Comparison of ENCODE assay signal across 10 cellular contexts in the genomic region with DNA sequence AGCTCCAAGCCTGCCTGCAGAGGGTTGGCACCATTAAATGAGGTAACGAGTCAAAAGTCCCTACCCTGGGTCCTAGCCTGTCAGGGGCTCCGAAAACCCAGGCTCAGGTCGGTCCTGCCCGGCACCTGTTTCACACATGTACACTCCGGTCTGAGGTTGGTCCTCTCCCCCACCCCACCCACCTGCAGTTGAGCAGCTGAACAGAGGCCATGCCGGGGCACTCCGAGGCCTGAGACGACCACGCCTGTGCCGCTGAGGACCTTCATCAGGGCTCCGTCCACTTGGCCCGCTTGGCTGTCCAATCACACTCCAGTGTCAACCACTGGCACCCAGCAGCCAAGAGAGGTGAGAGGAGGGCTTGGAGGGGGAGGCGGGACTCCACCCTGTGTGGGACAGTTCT. TPM values are rescaled to one million over a fixed set of nuclear protein-coding genes. Genes with fewer than 3 reads are reported as not detected.
DNase-seq lines count a peak whose midpoint lies in the region; ATAC-seq and TF ChIP-seq lines count a peak whose summit lies in the region.
"Had no signal": no experiment of that assay in that cellular context is flagged by ENCODE, and none has a peak within 500 bp of the region (broad histone marks: within the 10 kb centered on the region; RNA-seq: fewer than 3 reads in every experiment).

No MANE protein-coding gene starts in this region.

- H3K4me3 ChIP-seq in GM23248 (peak overlapping the region; percentile 89), OCI-LY3 (ENCODE audit: low read length) (peak overlapping the region; percentile 97; the same call in 1 of the 2 replicates)

- H3K4me1 ChIP-seq in GM23248 (ENCODE audit: insufficient read depth): peaks cover 20% of the 10 kb centered on the region
- H3K4me1 ChIP-seq in OCI-LY3 (ENCODE audit: low read length): peaks cover 11% of the 10 kb centered on the region

- peak overlapping the region; percentile 97 for H3K4me2 ChIP-seq in GM23248 (ENCODE audit: unreplicated experiment)
- H3K4me2 ChIP-seq in OCI-LY3 (ENCODE audit: low read length): peak overlapping the region; percentile 95

- intact Hi-C loops in dendritic cell treated with granulocyte-macrophage colony-stimulating factor and Interleukin-4, amounts not matched to agents 40 ng/mL and 50 ng/mL, for 4 days (cut with micrococcal nuclease): loop anchor here (5.0 kb wide), 1 partner anchor 210 kb away; no protein-coding TSS in a partner anchor

- H3K27ac Mint-ChIP-seq in dendritic cell treated with granulocyte-macrophage colony-stimulating factor and Interleukin-4, amounts not matched to agents 40 ng/mL and 50 ng/mL, for 4 days: no peak overlapping the region
- no peak overlapping the region for H3K27ac Mint-ChIP-seq in osteocyte (ENCODE audit: unreplicated experiment)

- H3K36me3 ChIP-seq in GM23248 (ENCODE audit: low read depth) (peaks cover 10% of the 10 kb centered on the region; the same call in 1 of the 2 replicates), OCI-LY3 (replicated peaks; ENCODE audit: low read depth, low read length) (peaks cover 3% of the 10 kb centered on the region)

- TF ChIP-seq CTCF in OCI-LY3 (IDR thresholded peaks at IDR 0.05; ENCODE audit: low read depth, low read length) (no peak), osteocyte (IDR thresholded peaks at IDR 0.05) (no peak)

- H3K9ac ChIP-seq in GM23248: peak overlapping the region; percentile 93
- no peak overlapping the region for H3K9ac ChIP-seq in OCI-LY3 (ENCODE audit: low read length)

- peaks cover 24% of the 10 kb centered on the region for H3F3A ChIP-seq in GM23248 (ENCODE audit: insufficient read depth)

- no peak overlapping the region for H2AFZ ChIP-seq in GM23248
- H2AFZ ChIP-seq in OCI-LY3 (ENCODE audit: low read depth, low read length): no peak overlapping the region

- H3K27me3 ChIP-seq in GM23248 (replicated peaks; ENCODE audit: insufficient read depth) (no peaks in the 10 kb centered on the region), OCI-LY3 (ENCODE audit: low read depth, low read length) (no peaks in the 10 kb centered on the region)

- WGBS in GM23248 (ENCODE audit: low coverage in 1 of 2, low lambda C conversion rate in 2 of 2, missing lambda C conversion rate in 2 of 2), 2 experiments: 85 to 86% methylated on average over 13 of the region's 13 CpGs

- H3K9me2 ChIP-seq in GM23248 (ENCODE audit: insufficient read depth): no peaks in the 10 kb centered on the region

- H4K20me1 ChIP-seq in GM23248 (ENCODE audit: insufficient read depth) (no peaks in the 10 kb centered on the region), OCI-LY3 (ENCODE audit: insufficient read depth, low read length) (no peaks in the 10 kb centered on the region)

- H3K4me1 Mint-ChIP-seq in dendritic cell treated with granulocyte-macrophage colony-stimulating factor and Interleukin-4, amounts not matched to agents 40 ng/mL and 50 ng/mL, for 4 days (ENCODE audit: low read depth): peaks cover 31% of the 10 kb centered on the region
- H3K4me1 Mint-ChIP-seq in osteocyte (ENCODE audit: unreplicated experiment): peaks cover 26% of the 10 kb centered on the region

- H3K36me3 Mint-ChIP-seq in dendritic cell treated with granulocyte-macrophage colony-stimulating factor and Interleukin-4, amounts not matched to agents 40 ng/mL and 50 ng/mL, for 4 days (ENCODE audit: low read depth): peaks cover 56% of the 10 kb centered on the region
- H3K36me3 Mint-ChIP-seq in osteocyte (ENCODE audit: unreplicated experiment): no peaks in the 10 kb centered on the region

- DNase-seq in GM23248 (no peak), osteocyte (ENCODE audit: extremely low spot score, unreplicated experiment) (no peak), NCI-H526 (lab: John Stamatoyannopoulos, UW) (no peak)
- DNase-seq: caudate nucleus had no signal

- peaks cover 46% of the 10 kb centered on the region for H3K79me2 ChIP-seq in GM23248 (ENCODE audit: insufficient read depth)
- peaks cover 20% of the 10 kb centered on the region for H3K79me2 ChIP-seq in OCI-LY3 (ENCODE audit: low read length)

- no peaks in the 10 kb centered on the region for H3K9me3 Mint-ChIP-seq in dendritic cell treated with granulocyte-macrophage colony-stimulating factor and Interleukin-4, amounts not matched to agents 40 ng/mL and 50 ng/mL, for 4 days
- no peaks in the 10 kb centered on the region for H3K9me3 Mint-ChIP-seq in osteocyte (ENCODE audit: unreplicated experiment)

- H3K4me3 Mint-ChIP-seq in dendritic cell treated with granulocyte-macrophage colony-stimulating factor and Interleukin-4, amounts not matched to agents 40 ng/mL and 50 ng/mL, for 4 days: peak overlapping the region; percentile 95
- H3K4me3 Mint-ChIP-seq in osteocyte (ENCODE audit: unreplicated experiment): peak overlapping the region; percentile 87

- ATAC-seq in GM21360 (IDR thresholded peaks at IDR 0.05; ENCODE audit: unreplicated experiment): no peak
- no peak for ATAC-seq in HG03108 (IDR thresholded peaks at IDR 0.05; ENCODE audit: unreplicated experiment)
- ATAC-seq: sciatic nerve had no signal

- no peaks in the 10 kb centered on the region for H3K27me3 Mint-ChIP-seq in dendritic cell treated with granulocyte-macrophage colony-stimulating factor and Interleukin-4, amounts not matched to agents 40 ng/mL and 50 ng/mL, for 4 days
- H3K27me3 Mint-ChIP-seq in osteocyte (ENCODE audit: unreplicated experiment): no peaks in the 10 kb centered on the region

- H3K27ac ChIP-seq in GM23248 (no peak overlapping the region), OCI-LY3 (ENCODE audit: low read length) (no peak overlapping the region)

- H3K9me3 ChIP-seq in GM23248 (ENCODE audit: low read depth) (no peaks in the 10 kb centered on the region), OCI-LY3 (ENCODE audit: insufficient read depth, low read length) (no peaks in the 10 kb centered on the region)

- in situ Hi-C loops in GM23248 (cut with MboI): no loop called here

RNA-seq across cellular contexts. Expression of gene TSSC4, which starts 1.6 kb away (rescaled TPM):
- 44.4 and 50.3 TPM in 2 replicates for total RNA-seq in GM23248 (2014; rRNA removed; shearing (Covaris generic))
- 61.8 and 69.8 TPM in 2 replicates for polyA plus RNA-seq in GM23248 (2016; fragmentation: Nextera tagmentation; extraction: Ambion mirVana)
- 50.6 and 54.5 TPM in 2 replicates for total RNA-seq in osteocyte

RNA-seq across cellular contexts. Expression of gene CD81, which starts 25.0 kb away (rescaled TPM):
- 363 and 434 TPM in 2 replicates for total RNA-seq in GM23248 (2014; rRNA removed; shearing (Covaris generic))
- 66.8 and 67.6 TPM in 2 replicates for polyA plus RNA-seq in GM23248 (2016; fragmentation: Nextera tagmentation; extraction: Ambion mirVana)
- total RNA-seq in osteocyte: 652 and 682 TPM in 2 replicates

RNA-seq across cellular contexts. Expression of gene TRPM5, which starts 42.2 kb away (rescaled TPM):
- total RNA-seq in GM23248 (2014; rRNA removed; shearing (Covaris generic)): not detected in 2 replicates
- polyA plus RNA-seq in GM23248 (2016; fragmentation: Nextera tagmentation; extraction: Ambion mirVana): not detected in 2 replicates
- total RNA-seq in osteocyte: not detected in 2 replicates
- total RNA-seq: sciatic nerve, subcutaneous adipose tissue had no signal

RNA-seq across cellular contexts. Expression of gene KCNQ1, which starts 42.7 kb away (rescaled TPM):
- not detected in 2 replicates for total RNA-seq in GM23248 (2014; rRNA removed; shearing (Covaris generic))
- not detected in 2 replicates for polyA plus RNA-seq in GM23248 (2016; fragmentation: Nextera tagmentation; extraction: Ambion mirVana)
- total RNA-seq in osteocyte: 0.16 TPM in 1 of 2 replicates, not detected in the other
